Comparison of ENCODE assay signal across 10 cellular contexts in genomic region chr3:124780356-124780755, GRCh38. TPM values are rescaled to one million over a fixed set of nuclear protein-coding genes. Genes with fewer than 3 reads are reported as not detected.
DNase-seq lines count a peak whose midpoint lies in the region; ATAC-seq and TF ChIP-seq lines count a peak whose summit lies in the region.
"Had no signal": no experiment of that assay in that cellular context is flagged by ENCODE, and none has a peak within 500 bp of the region (broad histone marks: within the 10 kb centered on the region; RNA-seq: fewer than 3 reads in every experiment).

No MANE protein-coding gene starts in this region.

- no peak overlapping the region for H2AK5ac ChIP-seq in H9 (ENCODE audit: insufficient read length, low read length)

- H3K4me1 ChIP-seq in H9 (ENCODE audit: insufficient read depth, low read length) = peaks cover 9% of the 10 kb centered on the region; the same call in 1 of the 2 replicates
- peaks cover 0 to 20% (median 8%) of the 10 kb centered on the region in 4 donors for H3K4me1 ChIP-seq in right lobe of liver
- H3K4me1 ChIP-seq in suprapubic skin = peaks cover 56% of the 10 kb centered on the region
- no peaks in the 10 kb centered on the region for H3K4me1 ChIP-seq in CD8-positive, alpha-beta memory T cell (ENCODE audit: insufficient read depth, low read length)

- CTCF ChIA-PET in CD8-positive, alpha-beta memory T cell (lab: Charles Lee) = interaction anchor here (1.4 kb wide), 1 partner anchor 20 kb away, joined by 3 read pairs; no protein-coding TSS in a partner anchor

- no peak for TF ChIP-seq CTCF in H9 (conservative IDR thresholded peaks at IDR 0.05)
- TF ChIP-seq CTCF in choroid plexus epithelial cell (conservative IDR thresholded peaks at IDR 0.05; ENCODE audit: low read depth, low read length) = no peak
- TF ChIP-seq CTCF in right lobe of liver (IDR thresholded peaks at IDR 0.05) = no peak
- no peak for TF ChIP-seq CTCF in suprapubic skin (IDR thresholded peaks at IDR 0.05)
- no peak for TF ChIP-seq CTCF in progenitor cell of endocrine pancreas (IDR thresholded peaks at IDR 0.05; ENCODE audit: unreplicated experiment)

- H3T11ph ChIP-seq in H9 (ENCODE audit: low read length) = no peak overlapping the region

- H4K8ac ChIP-seq in H9 (replicated peaks; ENCODE audit: insufficient read length, low read depth, low read length) = no peak overlapping the region

- no peak overlapping the region for H3K56ac ChIP-seq in H9 (ENCODE audit: insufficient read length, low read depth, low read length)

- intact Hi-C loops in right lobe of liver (cut with DNase I) = no loop called here

- no peaks in the 10 kb centered on the region for H3K23me2 ChIP-seq in H9 (ENCODE audit: insufficient read length, low read depth, low read length, poor library complexity, severe bottlenecking)

- H3K4ac ChIP-seq in H9 (ENCODE audit: low read depth, low read length) = no peak overlapping the region

- H2AFZ ChIP-seq in H9 (ENCODE audit: low read length) = no peak overlapping the region

- no peaks in the 10 kb centered on the region for H3K9me3 Mint-ChIP-seq in H9
- no peaks in the 10 kb centered on the region for H3K9me3 Mint-ChIP-seq in stimulated activated memory B cell treated with anti-CD40 and anti-IgM and Interleukin-4, amounts not matched to agents 10 μg/mL and 1 μg/mL and 100 μg/mL, for 72 hours
- H3K9me3 Mint-ChIP-seq in CD8-positive, alpha-beta memory T cell = no peaks in the 10 kb centered on the region
- H3K9me3 Mint-ChIP-seq in progenitor cell of endocrine pancreas (ENCODE audit: low read depth) = no peaks in the 10 kb centered on the region
- H3K9me3 Mint-ChIP-seq: memory B cell; stimulated activated naive CD8-positive, alpha-beta T cell treated with anti-CD3 and anti-CD28 coated beads, Interleukin-15, Interleukin-2, amounts not matched to agents 100 ng/mL and 50 ng/mL, for 24 hours had no signal

- H2BK12ac ChIP-seq in H9 (ENCODE audit: insufficient read length, low read depth, low read length) = no peak overlapping the region

- no peak overlapping the region for H2BK20ac ChIP-seq in H9 (ENCODE audit: low read depth, low read length, poor library complexity, severe bottlenecking)

- H2BK5ac ChIP-seq in H9 (ENCODE audit: insufficient read length, low read length) = no peak overlapping the region

- H4K20me1 ChIP-seq in H9 (ENCODE audit: control insufficient read depth, insufficient read depth, insufficient read length) = no peaks in the 10 kb centered on the region

- ATAC-seq in right lobe of liver (peak; percentile 8 to 43 (median 33)), GM21381 (IDR thresholded peaks at IDR 0.05; ENCODE audit: unreplicated experiment) (no peak)
- ATAC-seq in stimulated activated memory B cell treated with anti-CD40 and anti-IgM and Interleukin-4, amounts not matched to agents 10 μg/mL and 1 μg/mL and 100 μg/mL, for 72 hours = no peak

- TF ChIP-seq POLR2A in right lobe of liver (IDR thresholded peaks at IDR 0.05) (no peak), suprapubic skin (IDR thresholded peaks at IDR 0.05) (no peak)

- H3K27ac Mint-ChIP-seq in H9 (peak overlapping the region in 2 of 3 experiments; percentile 55 to 96; a peak in 2 of 7 replicates), progenitor cell of endocrine pancreas (no peak overlapping the region)
- no peak overlapping the region for H3K27ac Mint-ChIP-seq in stimulated activated memory B cell treated with anti-CD40 and anti-IgM and Interleukin-4, amounts not matched to agents 10 μg/mL and 1 μg/mL and 100 μg/mL, for 72 hours
- H3K27ac Mint-ChIP-seq in CD8-positive, alpha-beta memory T cell = no peak overlapping the region
- H3K27ac Mint-ChIP-seq: memory B cell had no signal

- H3K4me1 Mint-ChIP-seq in H9 = peaks cover 24 to 32% of the 10 kb centered on the region in 2 experiments
- peaks cover 12% of the 10 kb centered on the region for H3K4me1 Mint-ChIP-seq in stimulated activated memory B cell treated with anti-CD40 and anti-IgM and Interleukin-4, amounts not matched to agents 10 μg/mL and 1 μg/mL and 100 μg/mL, for 72 hours
- peaks cover 5 to 7% (median 5%) of the 10 kb centered on the region in 3 donors for H3K4me1 Mint-ChIP-seq in CD8-positive, alpha-beta memory T cell
- H3K4me1 Mint-ChIP-seq in progenitor cell of endocrine pancreas (ENCODE audit: low read depth) = no peaks in the 10 kb centered on the region

- H3K27me3 Mint-ChIP-seq in H9 (ENCODE audit: low read depth) (no peaks in the 10 kb centered on the region), progenitor cell of endocrine pancreas (no peaks in the 10 kb centered on the region)
- peaks cover 41% of the 10 kb centered on the region for H3K27me3 Mint-ChIP-seq in stimulated activated memory B cell treated with anti-CD40 and anti-IgM and Interleukin-4, amounts not matched to agents 10 μg/mL and 1 μg/mL and 100 μg/mL, for 72 hours
- H3K27me3 Mint-ChIP-seq in CD8-positive, alpha-beta memory T cell = peaks cover 8 to 17% of the 10 kb centered on the region in 2 donors
- H3K27me3 Mint-ChIP-seq: stimulated activated naive CD8-positive, alpha-beta T cell treated with anti-CD3 and anti-CD28 coated beads, Interleukin-15, Interleukin-2, amounts not matched to agents 100 ng/mL and 50 ng/mL, for 24 hours had no signal

- no peak for TF ChIP-seq EP300 in suprapubic skin (IDR thresholded peaks at IDR 0.05)

- no peak overlapping the region for H4K91ac ChIP-seq in H9 (ENCODE audit: insufficient read length, low read depth, low read length)

- no peaks in the 10 kb centered on the region for H3K27me3 ChIP-seq in H9 (ENCODE audit: insufficient read depth, low read length)
- no peaks in the 10 kb centered on the region for H3K27me3 ChIP-seq in right lobe of liver
- no peaks in the 10 kb centered on the region for H3K27me3 ChIP-seq in suprapubic skin
- H3K27me3 ChIP-seq in CD8-positive, alpha-beta memory T cell (ENCODE audit: insufficient read depth, low read length, poor library complexity, severe bottlenecking) = no peaks in the 10 kb centered on the region

- no peak overlapping the region for H2BK120ac ChIP-seq in H9 (ENCODE audit: low read depth, low read length, poor library complexity, severe bottlenecking)

- WGBS in H9 (ENCODE audit: extremely low coverage, insufficient read length, low lambda C conversion rate) = no CpG with 5 or more reads among the region's 8 CpGs
- WGBS in right lobe of liver (ENCODE audit: insufficient coverage, low coverage, low lambda C conversion rate, missing lambda C conversion rate) = 57% methylated on average over 7 of the region's 8 CpGs
- 8% methylated on average over 7 of the region's 8 CpGs for WGBS in suprapubic skin

- H3K79me1 ChIP-seq in H9 (ENCODE audit: insufficient read depth, low read depth, low read length, poor library complexity, severe bottlenecking) = peaks cover 3% of the 10 kb centered on the region

- no peak overlapping the region for H3K14ac ChIP-seq in H9 (ENCODE audit: insufficient read depth, low read length)

- H3K36me3 Mint-ChIP-seq in H9 (ENCODE audit: insufficient read depth in 1 of 3, low read depth in 3 of 3) = peaks cover 8 to 44% (median 12%) of the 10 kb centered on the region in 3 experiments; a peak in 6 of 7 replicates
- no peaks in the 10 kb centered on the region for H3K36me3 Mint-ChIP-seq in stimulated activated memory B cell treated with anti-CD40 and anti-IgM and Interleukin-4, amounts not matched to agents 10 μg/mL and 1 μg/mL and 100 μg/mL, for 72 hours
- H3K36me3 Mint-ChIP-seq in CD8-positive, alpha-beta memory T cell = no peaks in the 10 kb centered on the region
- H3K36me3 Mint-ChIP-seq in progenitor cell of endocrine pancreas (ENCODE audit: insufficient read depth) = peaks cover 7% of the 10 kb centered on the region
- H3K36me3 Mint-ChIP-seq: memory B cell had no signal

- H3K9me3 ChIP-seq in H9 (ENCODE audit: control insufficient read depth, low read depth, low read length) (no peaks in the 10 kb centered on the region), right lobe of liver (no peaks in the 10 kb centered on the region), suprapubic skin (no peaks in the 10 kb centered on the region)
- H3K9me3 ChIP-seq in CD8-positive, alpha-beta memory T cell (ENCODE audit: low read length) = no peaks in the 10 kb centered on the region

- DNase-seq in H9 (no peak), choroid plexus epithelial cell (ENCODE audit: low read depth) (peak; percentile 89), right lobe of liver (no peak), suprapubic skin (ENCODE audit: low spot score in 2 of 2) (peak; percentile 87 to 88), progenitor cell of endocrine pancreas (ENCODE audit: low spot score, unreplicated experiment) (no peak)
- no peak for DNase-seq in CD8-positive, alpha-beta memory T cell

- peak overlapping the region; percentile 17 for H3K4me3 ChIP-seq in choroid plexus epithelial cell (ENCODE audit: low read depth, low read length)
- H3K4me3 ChIP-seq in right lobe of liver = no peak overlapping the region
- no peak overlapping the region for H3K4me3 ChIP-seq in suprapubic skin
- no peak overlapping the region for H3K4me3 ChIP-seq in CD8-positive, alpha-beta memory T cell (ENCODE audit: low read length)

- H2BK15ac ChIP-seq in H9 (ENCODE audit: low read depth, low read length) = no peak overlapping the region

- H3K4me2 ChIP-seq in H9 (ENCODE audit: insufficient read depth, insufficient read length, low read length) = no peak overlapping the region

- H3K18ac ChIP-seq in H9 (ENCODE audit: insufficient read length, low read depth, low read length) = no peak overlapping the region

- no peaks in the 10 kb centered on the region for H3K79me2 ChIP-seq in H9 (ENCODE audit: insufficient read depth, low read length)

- no peak overlapping the region for H4K5ac ChIP-seq in H9 (ENCODE audit: insufficient read length, low read depth, low read length)

- H3K4me3 Mint-ChIP-seq in H9 = no peak overlapping the region
- no peak overlapping the region for H3K4me3 Mint-ChIP-seq in stimulated activated memory B cell treated with anti-CD40 and anti-IgM and Interleukin-4, amounts not matched to agents 10 μg/mL and 1 μg/mL and 100 μg/mL, for 72 hours
- no peak overlapping the region for H3K4me3 Mint-ChIP-seq in CD8-positive, alpha-beta memory T cell
- no peak overlapping the region for H3K4me3 Mint-ChIP-seq in progenitor cell of endocrine pancreas (ENCODE audit: low read depth)
- H3K4me3 Mint-ChIP-seq: memory B cell; stimulated activated naive CD8-positive, alpha-beta T cell treated with anti-CD3 and anti-CD28 coated beads, Interleukin-15, Interleukin-2, amounts not matched to agents 100 ng/mL and 50 ng/mL, for 24 hours had no signal

- POLR2A ChIA-PET in CD8-positive, alpha-beta memory T cell (lab: Charles Lee) = no interaction called here

- H3K27ac ChIP-seq in H9 (ENCODE audit: insufficient read length, low read depth, low read length) = no peak overlapping the region
- H3K27ac ChIP-seq in right lobe of liver = peak overlapping the region; percentile 14 to 83 (median 19)
- H3K27ac ChIP-seq in suprapubic skin = peak overlapping the region; percentile 79
- no peak overlapping the region for H3K27ac ChIP-seq in CD8-positive, alpha-beta memory T cell (ENCODE audit: low read depth, low read length)

- H3K36me3 ChIP-seq in right lobe of liver = peaks cover 0 to 3% (median 0%) of the 10 kb centered on the region in 4 donors
- peaks cover 5% of the 10 kb centered on the region for H3K36me3 ChIP-seq in suprapubic skin
- no peaks in the 10 kb centered on the region for H3K36me3 ChIP-seq in CD8-positive, alpha-beta memory T cell (ENCODE audit: insufficient read depth, low read length)

- H3K9ac ChIP-seq in H9 (ENCODE audit: extremely low read depth, insufficient read length, low read length) = no peak overlapping the region

- no peak overlapping the region for H3K23ac ChIP-seq in H9 (ENCODE audit: insufficient read length, low read depth, low read length)

RNA-seq across cellular contexts. Expression of gene UMPS, which starts 50.1 kb away (rescaled TPM):
- total RNA-seq in H9 (2021) (56.4 and 65.4 TPM in 2 replicates), right lobe of liver (10 to 100 TPM; 17.5 to 29.9 (median 25.5) TPM), suprapubic skin (10 to 100 TPM; 20.6 to 30.1 (median 24.8) TPM), progenitor cell of endocrine pancreas (49.0 and 50.3 TPM in 2 replicates)
- 10 to 100 TPM; 65.2 to 74.1 TPM for total RNA-seq in CD8-positive, alpha-beta memory T cell
- polyA plus RNA-seq in CD8-positive, alpha-beta memory T cell = 26.4 TPM

Comparison
In these comparisons a context has a peak if more than half of its experiments do, and no peak if none do; other contexts are left out.
1. DNase-seq: peak in choroid plexus epithelial cell (single experiment) and suprapubic skin (2 of 2); none in H9 (single experiment), right lobe of liver (0 of 3), CD8-positive, alpha-beta memory T cell (0 of 5) and progenitor cell of endocrine pancreas (single experiment).
2. H3K27ac ChIP-seq: peak in right lobe of liver (3 of 3) and suprapubic skin (single experiment); none in H9 (single experiment) and CD8-positive, alpha-beta memory T cell (single experiment).
3. H3K27ac Mint-ChIP-seq: peak in H9 (2 of 3); none in stimulated activated memory B cell treated with anti-CD40 and anti-IgM and Interleukin-4, amounts not matched to agents 10 μg/mL and 1 μg/mL and 100 μg/mL, for 72 hours (single experiment), CD8-positive, alpha-beta memory T cell (0 of 8) and progenitor cell of endocrine pancreas (single experiment).
4. ATAC-seq: peak in right lobe of liver (4 of 4); none in stimulated activated memory B cell treated with anti-CD40 and anti-IgM and Interleukin-4, amounts not matched to agents 10 μg/mL and 1 μg/mL and 100 μg/mL, for 72 hours (single experiment) and GM21381 (single experiment).